9 cellular contexts compared by ENCODE assay signal in genomic region chr5:180605554-180606214, GRCh38. TPM values are rescaled to one million over a fixed set of nuclear protein-coding genes. Genes with fewer than 3 reads are reported as not detected.
DNase-seq lines count a peak whose midpoint lies in the region; ATAC-seq and TF ChIP-seq lines count a peak whose summit lies in the region.
"Had no signal": no experiment of that assay in that cellular context is flagged by ENCODE, and none has a peak within 500 bp of the region (broad histone marks: within the 10 kb centered on the region; RNA-seq: fewer than 3 reads in every experiment).

No MANE protein-coding gene starts in this region.

- peak; percentile 85 for TF ChIP-seq CTCF in cardiac muscle cell (IDR thresholded peaks at IDR 0.05; ENCODE audit: low read depth, low read length)

- H3K4me1 Mint-ChIP-seq in activated naive CD4-positive, alpha-beta T cell treated with anti-CD3 and anti-CD28 coated beads for 36 hours (ENCODE audit: low read depth) = no peaks in the 10 kb centered on the region

- H3K27ac ChIP-seq in cardiac muscle cell = no peak overlapping the region

- no peaks in the 10 kb centered on the region for H3K9me3 ChIP-seq in cardiac muscle cell (ENCODE audit: low read depth)

- DNase-seq in Daoy (ENCODE audit: low read depth) (peak; percentile 64), HPDE6-E6E7 (ENCODE audit: extremely low spot score) (peak; percentile 49), SHP77 (lab: John Stamatoyannopoulos, UW) (peak; percentile 53 to 58), cardiac muscle cell (ENCODE audit: low read depth in 1 of 2, low spot score in 1 of 2) (peak; percentile 60 to 68)
- peak; percentile 87 for DNase-seq in activated naive CD4-positive, alpha-beta T cell treated with anti-CD3 and anti-CD28 coated beads for 36 hours
- DNase-seq in stimulated activated CD4-positive, alpha-beta T cell treated with anti-CD3 and anti-CD28 coated beads, Interleukin-12 subunit alpha, Interleukin-12 subunit beta, amount 100 ng/mL, for 4 hours = peak; percentile 61

- H3K27me3 ChIP-seq in cardiac muscle cell = no peaks in the 10 kb centered on the region

- ATAC-seq in HG02623 (IDR thresholded peaks at IDR 0.05; ENCODE audit: unreplicated experiment) (no peak), HG03469 (IDR thresholded peaks at IDR 0.05; ENCODE audit: unreplicated experiment) (no peak)

- no peak overlapping the region for H3K4me3 Mint-ChIP-seq in activated naive CD4-positive, alpha-beta T cell treated with anti-CD3 and anti-CD28 coated beads for 36 hours
- H3K4me3 Mint-ChIP-seq: T-helper 1 cell treated with Interleukin-12 subunit alpha and Interleukin-12 subunit beta and Interleukin-4 antibody, amounts not matched to agents 30 μg/mL and 1 μg/mL, for 36 hours had no signal

- CTCF ChIA-PET in activated naive CD4-positive, alpha-beta T cell treated with anti-CD3 and anti-CD28 coated beads for 36 hours (lab: Charles Lee) = interaction anchor here (0.6 to 2.0 kb wide), 12 partner anchors 8 to 471 kb away, joined by 3 to 7 read pairs (median 3); no protein-coding TSS in a partner anchor

- no peaks in the 10 kb centered on the region for H3K36me3 ChIP-seq in cardiac muscle cell

- peaks cover 12% of the 10 kb centered on the region for H3K4me1 ChIP-seq in cardiac muscle cell (ENCODE audit: low read depth)

- H3K27ac Mint-ChIP-seq in activated naive CD4-positive, alpha-beta T cell treated with anti-CD3 and anti-CD28 coated beads for 36 hours = no peak overlapping the region
- H3K27ac Mint-ChIP-seq: T-helper 1 cell treated with Interleukin-12 subunit alpha and Interleukin-12 subunit beta and Interleukin-4 antibody, amounts not matched to agents 30 μg/mL and 1 μg/mL, for 36 hours had no signal

- intact Hi-C loops in activated naive CD4-positive, alpha-beta T cell treated with anti-CD3 and anti-CD28 coated beads for 36 hours (cut with micrococcal nuclease) = loop anchor here (1.0 to 5.0 kb wide), 4 partner anchors 80 to 313 kb away; partner anchors contain the start of genes CNOT6 and MAPK9

- no peaks in the 10 kb centered on the region for H3K36me3 Mint-ChIP-seq in activated naive CD4-positive, alpha-beta T cell treated with anti-CD3 and anti-CD28 coated beads for 36 hours (ENCODE audit: low read depth)

- no peaks in the 10 kb centered on the region for H3K9me3 Mint-ChIP-seq in activated naive CD4-positive, alpha-beta T cell treated with anti-CD3 and anti-CD28 coated beads for 36 hours
- H3K9me3 Mint-ChIP-seq: T-helper 1 cell treated with Interleukin-12 subunit alpha and Interleukin-12 subunit beta and Interleukin-4 antibody, amounts not matched to agents 30 μg/mL and 1 μg/mL, for 36 hours had no signal

- no peak overlapping the region for H3K4me3 ChIP-seq in cardiac muscle cell

- H3K27me3 Mint-ChIP-seq in activated naive CD4-positive, alpha-beta T cell treated with anti-CD3 and anti-CD28 coated beads for 36 hours (ENCODE audit: low read depth) = no peaks in the 10 kb centered on the region

RNA-seq across cellular contexts. Expression of gene SCGB3A1, which starts 14.4 kb away (rescaled TPM):
- total RNA-seq in Daoy (2014; rRNA removed; shearing (Covaris generic)) = not detected in 2 replicates
- not detected for total RNA-seq in activated naive CD4-positive, alpha-beta T cell treated with anti-CD3 and anti-CD28 coated beads for 36 hours
- total RNA-seq in cardiac muscle cell = not detected in 2 replicates
- 0.56 TPM in 1 of 2 replicates, not detected in the other for polyA plus RNA-seq in cardiac muscle cell

RNA-seq across cellular contexts. Expression of gene FLT4, which starts 43.7 kb away (rescaled TPM):
- 10.2 and 24.6 TPM in 2 replicates for total RNA-seq in Daoy (2014; rRNA removed; shearing (Covaris generic))
- total RNA-seq in activated naive CD4-positive, alpha-beta T cell treated with anti-CD3 and anti-CD28 coated beads for 36 hours = 1 to 10 TPM; 1.5 to 2.7 TPM
- 5.3 and 9.0 TPM in 2 replicates for total RNA-seq in cardiac muscle cell
- polyA plus RNA-seq in cardiac muscle cell = 3.5 and 3.9 TPM in 2 replicates
